21 cellular contexts compared by ENCODE assay signal in the genomic region with DNA sequence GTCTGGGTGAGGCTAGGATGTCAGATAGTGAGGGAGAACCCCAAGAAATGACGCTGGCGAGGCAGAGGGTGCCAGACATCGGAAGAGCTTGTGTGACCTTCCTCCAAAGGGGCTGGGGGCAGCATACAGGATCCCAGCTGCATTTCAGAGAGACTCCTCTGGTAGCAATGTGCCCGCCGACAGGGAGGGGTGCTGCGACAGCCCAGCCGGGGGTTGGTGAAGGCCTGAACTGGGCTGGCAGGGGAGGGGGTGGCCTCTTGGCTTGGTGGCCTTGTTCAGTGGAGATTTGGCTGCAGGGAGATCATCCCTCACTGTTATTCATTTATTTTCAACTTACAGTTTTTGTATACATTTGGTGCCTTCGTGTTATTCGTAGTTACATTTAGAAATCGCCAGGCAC.
"Had no signal": no experiment of that assay in that cellular context is flagged by ENCODE, and none has a peak within 500 bp of the region (broad histone marks: within the 10 kb centered on the region; RNA-seq: fewer than 3 reads in every experiment).

No MANE protein-coding gene starts in this region.

- H3K9me3 Mint-ChIP-seq: naive thymus-derived CD8-positive, alpha-beta T cell; neural crest cell; type B pancreatic cell had no signal

- H3K27me3 Mint-ChIP-seq: naive thymus-derived CD8-positive, alpha-beta T cell; progenitor cell of endocrine pancreas; type B pancreatic cell had no signal

- H3K4me3 Mint-ChIP-seq: naive thymus-derived CD8-positive, alpha-beta T cell; type B pancreatic cell had no signal

- DNase-seq: colonic mucosa; dermis blood vessel endothelial cell; erythroblast; foreskin keratinocyte; head of caudate nucleus; hypothalamus; mammary epithelial cell; mucosa of descending colon; naive thymus-derived CD8-positive, alpha-beta T cell; occipital lobe; right cardiac atrium; small intestine; stimulated activated CD4-positive, alpha-beta T cell treated with anti-CD3 and anti-CD28 coated beads, Interleukin-12 subunit alpha, Interleukin-12 subunit beta, amount 100 ng/mL, for 4 hours; stimulated activated naive CD4-positive, alpha-beta T cell treated with Interleukin-2 at 50 U/mL for 16 hours; thyroid gland had no signal

- H3K27ac Mint-ChIP-seq: progenitor cell of endocrine pancreas, type B pancreatic cell had no signal

- H3K4me1 ChIP-seq: colonic mucosa, foreskin keratinocyte had no signal

- H3K4me3 ChIP-seq: colonic mucosa, mucosa of descending colon, pancreas, suprapubic skin, thyroid gland had no signal

- ATAC-seq: foreskin keratinocyte; left lobe of liver; mucosa of descending colon; naive thymus-derived CD8-positive, alpha-beta T cell; pancreas; right cardiac atrium had no signal

- H3K27me3 ChIP-seq: colonic mucosa, foreskin keratinocyte, pancreas, suprapubic skin, thyroid gland had no signal

- H3K9me3 ChIP-seq: colonic mucosa, mucosa of descending colon, pancreas, suprapubic skin, thyroid gland had no signal

- H3K27ac ChIP-seq: colonic mucosa, foreskin keratinocyte, pancreas, suprapubic skin, thyroid gland had no signal
